ENCODE assay signal across 19 cellular contexts in the genomic region with DNA sequence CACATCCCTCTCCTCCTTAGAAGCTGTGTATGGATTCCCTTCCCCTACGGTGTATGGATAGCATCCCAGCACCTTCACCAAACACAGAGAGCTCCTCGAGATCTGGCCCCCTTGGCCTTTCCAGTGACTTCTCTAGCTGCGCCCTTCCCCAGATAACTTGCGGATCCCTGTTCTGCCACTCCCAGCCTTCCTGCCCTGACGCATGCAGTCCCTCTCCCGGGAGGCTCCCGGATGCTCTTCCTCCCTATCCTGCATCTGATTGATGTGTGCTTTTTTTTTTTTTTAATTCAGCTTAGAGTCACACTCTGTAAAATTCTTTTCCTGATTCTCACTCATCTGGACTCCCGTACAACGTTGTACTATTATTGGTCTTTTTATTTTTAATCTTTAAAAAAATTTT.
"Had no signal": no experiment of that assay in that cellular context is flagged by ENCODE, and none has a peak within 500 bp of the region (broad histone marks: within the 10 kb centered on the region; RNA-seq: fewer than 3 reads in every experiment).

No MANE protein-coding gene starts in this region.

- H3K27me3 Mint-ChIP-seq: memory B cell; naive thymus-derived CD4-positive, alpha-beta T cell; type B pancreatic cell had no signal

- ATAC-seq: gastrocnemius medialis; lower lobe of right lung; naive thymus-derived CD4-positive, alpha-beta T cell had no signal

- H3K27me3 ChIP-seq: esophagus muscularis mucosa, gastrocnemius medialis, neutrophil had no signal

- H3K4me2 ChIP-seq: smooth muscle cell had no signal

- DNase-seq: dorsolateral prefrontal cortex; effector memory CD4-positive, alpha-beta T cell; gastrocnemius medialis; islet precursor cell; left ventricle myocardium inferior; lower lobe of right lung; naive thymus-derived CD4-positive, alpha-beta T cell; posterior cingulate gyrus; stimulated activated CD4-positive, alpha-beta T cell treated with anti-CD3 and anti-CD28 coated beads, Interleukin-2, amount 100 ng/mL, for 48 hours; stimulated activated naive CD4-positive, alpha-beta T cell treated with Interleukin-2 at 50 U/mL for 16 hours had no signal

- H3K4me3 Mint-ChIP-seq: memory B cell, type B pancreatic cell had no signal

- H3K9me3 Mint-ChIP-seq: memory B cell had no signal

- H3K9me3 ChIP-seq: esophagus muscularis mucosa, gastrocnemius medialis, left ventricle myocardium inferior, lower lobe of right lung, neutrophil had no signal

- H3K36me3 ChIP-seq: esophagus muscularis mucosa, gastrocnemius medialis, left ventricle myocardium inferior, lower lobe of right lung, neutrophil had no signal

- FAIRE-seq: endometrium, urothelium cell line had no signal

- H3K4me3 ChIP-seq: coronary artery, dorsolateral prefrontal cortex, esophagus muscularis mucosa, gastrocnemius medialis, left ventricle myocardium inferior, lower lobe of right lung, smooth muscle cell had no signal

- H3K4me1 ChIP-seq: gastrocnemius medialis, lower lobe of right lung had no signal

- H3K27ac ChIP-seq: coronary artery, dorsolateral prefrontal cortex, epithelial cell of prostate, gastrocnemius medialis, lower lobe of right lung, neutrophil had no signal

- H3K27ac Mint-ChIP-seq: memory B cell; naive thymus-derived CD4-positive, alpha-beta T cell; type B pancreatic cell had no signal
